In the genomic region with DNA sequence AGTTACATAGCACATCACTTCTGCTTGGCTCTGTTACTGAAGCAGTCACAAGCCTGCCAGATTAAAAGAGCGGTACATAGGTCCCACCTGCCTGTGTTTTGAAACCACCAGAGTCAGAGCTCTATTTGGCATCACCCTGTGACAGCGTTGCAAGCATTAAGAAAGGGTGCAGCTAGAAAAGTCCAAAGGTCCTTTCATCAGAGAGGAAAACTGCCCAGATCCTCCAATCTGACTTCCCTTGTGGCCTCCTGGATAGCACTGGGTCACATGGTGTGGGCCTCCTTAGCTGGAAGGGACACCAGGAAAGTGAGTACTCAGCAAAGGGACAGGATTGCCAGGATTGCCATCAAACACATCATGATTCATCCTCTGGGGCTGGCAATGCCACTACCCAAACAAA, we compare ENCODE assay signal across 17 cellular contexts. TPM values are rescaled to one million over a fixed set of nuclear protein-coding genes. Genes with fewer than 3 reads are reported as not detected.
DNase-seq lines count a peak whose midpoint lies in the region; ATAC-seq and TF ChIP-seq lines count a peak whose summit lies in the region.
"Had no signal": no experiment of that assay in that cellular context is flagged by ENCODE, and none has a peak within 500 bp of the region (broad histone marks: within the 10 kb centered on the region; RNA-seq: fewer than 3 reads in every experiment).

No MANE protein-coding gene starts in this region.

- TF ChIP-seq CTCF in activated CD8-positive, alpha-beta T cell treated with anti-CD3 and anti-CD28 coated beads for 36 hours (IDR thresholded peaks at IDR 0.05), result no peak
- TF ChIP-seq CTCF in chondrocyte (IDR thresholded peaks at IDR 0.05), result no peak
- TF ChIP-seq CTCF in upper lobe of right lung (IDR thresholded peaks at IDR 0.05), result no peak

- CTCF ChIA-PET in activated CD8-positive, alpha-beta T cell treated with anti-CD3 and anti-CD28 coated beads, Interleukin-2, amount 10 ng/mL, durations not matched to agents 7 days and 5 days (lab: Charles Lee), result interaction anchor here (1.0 to 2.0 kb wide), 2 partner anchors 11 to 24 kb away, joined by 5 to 7 read pairs; no protein-coding TSS in a partner anchor
- CTCF ChIA-PET in activated CD8-positive, alpha-beta T cell treated with anti-CD3 and anti-CD28 coated beads for 36 hours (lab: Charles Lee), result no interaction called here

- H3K4me3 Mint-ChIP-seq in activated CD8-positive, alpha-beta T cell treated with anti-CD3 and anti-CD28 coated beads, Interleukin-2, amount 10 ng/mL, durations not matched to agents 7 days and 5 days, result no peak overlapping the region
- H3K4me3 Mint-ChIP-seq in activated CD8-positive, alpha-beta T cell treated with anti-CD3 and anti-CD28 coated beads for 36 hours, result no peak overlapping the region
- no peak overlapping the region for H3K4me3 Mint-ChIP-seq in chondrocyte (ENCODE audit: unreplicated experiment)
- no peak overlapping the region for H3K4me3 Mint-ChIP-seq in activated T-helper 17 cell treated with anti-CD3 and anti-CD28 coated beads, Interleukin-2, amount 50 U/mL, for 72 hours

- peaks cover 4% of the 10 kb centered on the region for H3K9me3 Mint-ChIP-seq in activated CD8-positive, alpha-beta T cell treated with anti-CD3 and anti-CD28 coated beads, Interleukin-2, amount 10 ng/mL, durations not matched to agents 7 days and 5 days (ENCODE audit: insufficient read depth)
- H3K9me3 Mint-ChIP-seq in activated CD8-positive, alpha-beta T cell treated with anti-CD3 and anti-CD28 coated beads for 36 hours, result no peaks in the 10 kb centered on the region
- H3K9me3 Mint-ChIP-seq in chondrocyte (ENCODE audit: low read depth), result no peaks in the 10 kb centered on the region
- no peaks in the 10 kb centered on the region for H3K9me3 Mint-ChIP-seq in activated T-helper 17 cell treated with anti-CD3 and anti-CD28 coated beads, Interleukin-2, amount 50 U/mL, for 72 hours

- H3K36me3 ChIP-seq in upper lobe of right lung, result peaks cover 31% of the 10 kb centered on the region

- no peaks in the 10 kb centered on the region for H3K9me3 ChIP-seq in upper lobe of right lung
- H3K9me3 ChIP-seq: SK-N-SH had no signal

- no peak overlapping the region for H3K27ac ChIP-seq in upper lobe of right lung
- H3K27ac ChIP-seq: BLaER1 had no signal

- H3K4me1 Mint-ChIP-seq in activated CD8-positive, alpha-beta T cell treated with anti-CD3 and anti-CD28 coated beads, Interleukin-2, amount 10 ng/mL, durations not matched to agents 7 days and 5 days (ENCODE audit: low read depth), result peaks cover 78% of the 10 kb centered on the region
- H3K4me1 Mint-ChIP-seq in activated CD8-positive, alpha-beta T cell treated with anti-CD3 and anti-CD28 coated beads for 36 hours (ENCODE audit: low read depth), result peaks cover 21% of the 10 kb centered on the region
- H3K4me1 Mint-ChIP-seq in chondrocyte (ENCODE audit: low read depth), result peaks cover 21% of the 10 kb centered on the region
- H3K4me1 Mint-ChIP-seq in activated T-helper 17 cell treated with anti-CD3 and anti-CD28 coated beads, Interleukin-2, amount 50 U/mL, for 72 hours, result peaks cover 6% of the 10 kb centered on the region

- no peaks in the 10 kb centered on the region for H3K27me3 ChIP-seq in upper lobe of right lung
- H3K27me3 ChIP-seq: BLaER1 had no signal

- POLR2A ChIA-PET in activated CD8-positive, alpha-beta T cell treated with anti-CD3 and anti-CD28 coated beads, Interleukin-2, amount 10 ng/mL, durations not matched to agents 7 days and 5 days (lab: Charles Lee), result no interaction called here
- POLR2A ChIA-PET in activated CD8-positive, alpha-beta T cell treated with anti-CD3 and anti-CD28 coated beads for 36 hours (lab: Charles Lee), result interaction anchor here (0.7 kb wide), 1 partner anchor 24 kb away, joined by 4 read pairs; no protein-coding TSS in a partner anchor

- no peak for DNase-seq in activated CD8-positive, alpha-beta T cell treated with anti-CD3 and anti-CD28 coated beads, Interleukin-2, amount 10 ng/mL, durations not matched to agents 7 days and 5 days
- no peak for DNase-seq in activated CD8-positive, alpha-beta T cell treated with anti-CD3 and anti-CD28 coated beads for 36 hours
- DNase-seq in chondrocyte (ENCODE audit: low spot score), result no peak
- peak; percentile 88 for DNase-seq in mucosa of gallbladder (ENCODE audit: low spot score)
- no peak for DNase-seq in upper lobe of right lung
- no peak for DNase-seq in UCSD-AML1 (lab: John Stamatoyannopoulos, UW; ENCODE audit: unreplicated experiment)
- DNase-seq: 8988T; activated naive CD4-positive, alpha-beta T cell treated with Interleukin-2 at 50 U/mL for 16 hours; NCI-H1694 treated with DMSO at 0.1 percent for 48 hours; NCI-H82; occipital lobe; SK-N-SH; T1000 had no signal

- peaks cover 89% of the 10 kb centered on the region for H3K36me3 Mint-ChIP-seq in activated CD8-positive, alpha-beta T cell treated with anti-CD3 and anti-CD28 coated beads, Interleukin-2, amount 10 ng/mL, durations not matched to agents 7 days and 5 days (ENCODE audit: low read depth)
- H3K36me3 Mint-ChIP-seq in activated CD8-positive, alpha-beta T cell treated with anti-CD3 and anti-CD28 coated beads for 36 hours (ENCODE audit: low read depth), result peaks cover 16% of the 10 kb centered on the region
- peaks cover 18% of the 10 kb centered on the region for H3K36me3 Mint-ChIP-seq in chondrocyte (ENCODE audit: low read depth)
- H3K36me3 Mint-ChIP-seq in activated T-helper 17 cell treated with anti-CD3 and anti-CD28 coated beads, Interleukin-2, amount 50 U/mL, for 72 hours (ENCODE audit: low read depth), result peaks cover 17% of the 10 kb centered on the region

- H3K4me3 ChIP-seq in upper lobe of right lung, result no peak overlapping the region
- H3K4me3 ChIP-seq: BLaER1 had no signal

- intact Hi-C loops in activated CD8-positive, alpha-beta T cell treated with anti-CD3 and anti-CD28 coated beads for 36 hours (cut with micrococcal nuclease), result no loop called here
- intact Hi-C loops in upper lobe of right lung (cut with DNase I), result no loop called here

- H3K4me1 ChIP-seq in upper lobe of right lung, result peaks cover 13% of the 10 kb centered on the region

- no peaks in the 10 kb centered on the region for H3K27me3 Mint-ChIP-seq in activated CD8-positive, alpha-beta T cell treated with anti-CD3 and anti-CD28 coated beads, Interleukin-2, amount 10 ng/mL, durations not matched to agents 7 days and 5 days (ENCODE audit: low read depth)
- no peaks in the 10 kb centered on the region for H3K27me3 Mint-ChIP-seq in activated CD8-positive, alpha-beta T cell treated with anti-CD3 and anti-CD28 coated beads for 36 hours
- no peaks in the 10 kb centered on the region for H3K27me3 Mint-ChIP-seq in chondrocyte (ENCODE audit: low read depth)
- no peaks in the 10 kb centered on the region for H3K27me3 Mint-ChIP-seq in activated T-helper 17 cell treated with anti-CD3 and anti-CD28 coated beads, Interleukin-2, amount 50 U/mL, for 72 hours

- ATAC-seq in activated CD8-positive, alpha-beta T cell treated with anti-CD3 and anti-CD28 coated beads, Interleukin-2, amount 10 ng/mL, durations not matched to agents 7 days and 5 days, result no peak
- ATAC-seq in activated CD8-positive, alpha-beta T cell treated with anti-CD3 and anti-CD28 coated beads for 36 hours, result no peak
- peak; percentile 27 for ATAC-seq in upper lobe of right lung
- ATAC-seq in activated T-helper 17 cell treated with anti-CD3 and anti-CD28 coated beads, Interleukin-2, amount 50 U/mL, for 72 hours (replicated peaks), result no peak
- no peak for ATAC-seq in HG02610 (IDR thresholded peaks at IDR 0.05; ENCODE audit: unreplicated experiment)
- ATAC-seq: sciatic nerve had no signal

- peak overlapping the region; percentile 6 for H3K27ac Mint-ChIP-seq in activated CD8-positive, alpha-beta T cell treated with anti-CD3 and anti-CD28 coated beads, Interleukin-2, amount 10 ng/mL, durations not matched to agents 7 days and 5 days
- no peak overlapping the region for H3K27ac Mint-ChIP-seq in activated CD8-positive, alpha-beta T cell treated with anti-CD3 and anti-CD28 coated beads for 36 hours
- H3K27ac Mint-ChIP-seq in chondrocyte (ENCODE audit: unreplicated experiment), result peak overlapping the region; percentile 69
- no peak overlapping the region for H3K27ac Mint-ChIP-seq in activated T-helper 17 cell treated with anti-CD3 and anti-CD28 coated beads, Interleukin-2, amount 50 U/mL, for 72 hours

RNA-seq across cellular contexts. Expression of a gene that starts 22.9 kb away (rescaled TPM):
- total RNA-seq in activated CD8-positive, alpha-beta T cell treated with anti-CD3 and anti-CD28 coated beads, Interleukin-2, amount 10 ng/mL, durations not matched to agents 7 days and 5 days, result 100 to 1,000 TPM; 101 to 105 TPM
- total RNA-seq in activated CD8-positive, alpha-beta T cell treated with anti-CD3 and anti-CD28 coated beads for 36 hours, result 1 to 10 TPM; 8.3 to 9.5 TPM
- total RNA-seq in chondrocyte (14.5 to 22.1 TPM (median 20.3 TPM) in 3 replicates), mucosa of gallbladder (82.7 TPM), upper lobe of right lung (75.1 TPM)
- 10 to 100 TPM in 1 of 2 donors, 1 to 10 TPM in 1; 9.5 to 12.6 TPM for total RNA-seq in activated T-helper 17 cell treated with anti-CD3 and anti-CD28 coated beads, Interleukin-2, amount 50 U/mL, for 72 hours

RNA-seq across cellular contexts. Expression of a gene that starts 32.5 kb away (rescaled TPM):
- total RNA-seq in activated CD8-positive, alpha-beta T cell treated with anti-CD3 and anti-CD28 coated beads, Interleukin-2, amount 10 ng/mL, durations not matched to agents 7 days and 5 days, result 10 to 100 TPM; 85.7 to 86.0 TPM
- 10 to 100 TPM; 76.4 to 78.7 TPM for total RNA-seq in activated CD8-positive, alpha-beta T cell treated with anti-CD3 and anti-CD28 coated beads for 36 hours
- 27.6 to 36.2 TPM (median 28.3 TPM) in 3 replicates for total RNA-seq in chondrocyte
- 34.7 TPM for total RNA-seq in mucosa of gallbladder
- total RNA-seq in upper lobe of right lung, result 30.1 TPM
- total RNA-seq in activated T-helper 17 cell treated with anti-CD3 and anti-CD28 coated beads, Interleukin-2, amount 50 U/mL, for 72 hours, result 10 to 100 TPM; 51.2 to 92.8 TPM

Comparison
In these comparisons a context has a peak if more than half of its experiments do, and no peak if none do; other contexts are left out.
1. H3K27ac Mint-ChIP-seq: peak in activated CD8-positive, alpha-beta T cell treated with anti-CD3 and anti-CD28 coated beads, Interleukin-2, amount 10 ng/mL, durations not matched to agents 7 days and 5 days (single experiment) and chondrocyte (single experiment); none in activated CD8-positive, alpha-beta T cell treated with anti-CD3 and anti-CD28 coated beads for 36 hours (single experiment) and activated T-helper 17 cell treated with anti-CD3 and anti-CD28 coated beads, Interleukin-2, amount 50 U/mL, for 72 hours (single experiment).